Comparison of ENCODE assay signal across 12 cellular contexts in genomic region chr5:169670769-169671525, GRCh38. TPM values are rescaled to one million over a fixed set of nuclear protein-coding genes. Genes with fewer than 3 reads are reported as not detected.
DNase-seq lines count a peak whose midpoint lies in the region; ATAC-seq and TF ChIP-seq lines count a peak whose summit lies in the region.
"Had no signal": no experiment of that assay in that cellular context is flagged by ENCODE, and none has a peak within 500 bp of the region (broad histone marks: within the 10 kb centered on the region; RNA-seq: fewer than 3 reads in every experiment).

No MANE protein-coding gene starts in this region.

- CTCF ChIA-PET in RWPE1 (lab: Yijun Ruan, JAX), result interaction anchor here (0.6 to 0.9 kb wide), 2 partner anchors 134 to 368 kb away, joined by 4 read pairs; no protein-coding TSS in a partner anchor

- POLR2A ChIA-PET in RWPE1 (lab: Yijun Ruan, JAX; ENCODE audit: low non-redundant PET), result no interaction called here

- DNase-seq in GM10266 (ENCODE audit: extremely low spot score) (peak; percentile 68), dermis blood vessel endothelial cell (no peak), RWPE1 (ENCODE audit: low spot score) (no peak), SIG-M5 (lab: John Stamatoyannopoulos, UW) (no peak)
- no peak for DNase-seq in activated CD8-positive, alpha-beta memory T cell treated with anti-CD3 and anti-CD28 coated beads for 24 hours
- DNase-seq: C1 segment of cervical spinal cord, NCI-H1417 had no signal

- ATAC-seq in GM19043 (IDR thresholded peaks at IDR 0.05; ENCODE audit: low read depth, unreplicated experiment), result peak; percentile 95
- ATAC-seq in HG02763 (IDR thresholded peaks at IDR 0.05; ENCODE audit: unreplicated experiment), result peak; percentile 97
- peak; percentile 94 for ATAC-seq in HG03571 (IDR thresholded peaks at IDR 0.05; ENCODE audit: unreplicated experiment)
- ATAC-seq: SK-N-SH treated with all-trans-retinoic acid at 6 μM for 48 hours had no signal

- no peak for TF ChIP-seq CTCF in GM10266 (IDR thresholded peaks at IDR 0.05; ENCODE audit: control insufficient read depth, insufficient read depth, low read depth, missing control alignments)
- no peak for TF ChIP-seq CTCF in RWPE1 (conservative IDR thresholded peaks at IDR 0.05; ENCODE audit: low read depth)

- H3K27ac ChIP-seq in RWPE1, result no peak overlapping the region
- H3K27ac ChIP-seq: neutrophil had no signal

RNA-seq across cellular contexts. Expression of gene DOCK2, which starts 33.9 kb away (rescaled TPM):
- 0.17 and 0.28 TPM in 2 replicates for total RNA-seq in dermis blood vessel endothelial cell
